In genomic region chr15:59933607-59934006, GRCh38 we compare ENCODE assay signal across 19 cellular contexts.
DNase-seq lines count a peak whose midpoint lies in the region; ATAC-seq, FAIRE-seq and TF ChIP-seq lines count a peak whose summit lies in the region.
"Had no signal": no experiment of that assay in that cellular context is flagged by ENCODE, and none has a peak within 500 bp of the region (broad histone marks: within the 10 kb centered on the region; RNA-seq: fewer than 3 reads in every experiment).

No MANE protein-coding gene starts in this region.

- H3K27me3 ChIP-seq in upper lobe of left lung: no peaks in the 10 kb centered on the region

- no peak for TF ChIP-seq POLR2A in upper lobe of left lung (IDR thresholded peaks at IDR 0.05)

- peak; percentile 20 for FAIRE-seq in HTR-8/SVneo (lab: Jason Lieb, UNC)
- FAIRE-seq: A549, H1 had no signal

- no peak overlapping the region for H3K27ac ChIP-seq in upper lobe of left lung
- H3K27ac ChIP-seq: A549, PC-9 had no signal

- H3K4me3 ChIP-seq in upper lobe of left lung: no peak overlapping the region
- H3K4me3 ChIP-seq: A549, PC-9 had no signal

- 64 to 76% methylated on average over 4 of the region's 4 CpGs for WGBS in upper lobe of left lung, 2 donors

- no peak for TF ChIP-seq EP300 in upper lobe of left lung (IDR thresholded peaks at IDR 0.05)

- no peaks in the 10 kb centered on the region for H3K9me3 ChIP-seq in upper lobe of left lung
- H3K9me3 ChIP-seq: A549 had no signal

- H3K36me3 ChIP-seq in upper lobe of left lung: no peaks in the 10 kb centered on the region

- peak; percentile 22 for DNase-seq in DMS53 treated with DMSO at 0.1 percent for 48 hours (lab: John Stamatoyannopoulos, UW; ENCODE audit: unreplicated experiment)
- peak; percentile 44 for DNase-seq in HTR-8/SVneo (ENCODE audit: insufficient read length, low spot score)
- DNase-seq in SW480 (ENCODE audit: low spot score): peak; percentile 23
- DNase-seq in kidney glomerular epithelial cell (lab: John Stamatoyannopoulos, UW): peak; percentile 21
- DNase-seq in stimulated activated CD4-positive, alpha-beta T cell treated with anti-CD3 and anti-CD28 coated beads, Interleukin-15, amount 100 ng/mL, for 24 hours: no peak
- DNase-seq in upper lobe of left lung: no peak
- no peak for DNase-seq in NCI-H187 treated with DMSO at 0.1 percent for 48 hours (lab: John Stamatoyannopoulos, UW)
- DNase-seq in HuH-7 (ENCODE audit: low spot score): no peak
- DNase-seq: COR-L47, GF-D8, IMR-90, NCI-H1436 treated with DMSO at 0.1 percent for 48 hours, NCI-H2081 treated with DMSO at 0.1 percent for 48 hours, NCI-H2227 treated with DMSO at 0.1 percent for 48 hours, NCI-H526, PC-9, SHP77 had no signal

- ATAC-seq in upper lobe of left lung (ENCODE audit: low FRiP score in 2 of 2): no peak
- ATAC-seq: A549 had no signal

- no peaks in the 10 kb centered on the region for H3K4me1 ChIP-seq in upper lobe of left lung
- H3K4me1 ChIP-seq: A549 had no signal

- no peak for TF ChIP-seq CTCF in upper lobe of left lung (IDR thresholded peaks at IDR 0.05)

Comparison
In these comparisons a context has a peak if more than half of its experiments do, and no peak if none do; other contexts are left out.
1. DNase-seq: peak in DMS53 treated with DMSO at 0.1 percent for 48 hours (single experiment), HTR-8/SVneo (single experiment), SW480 (single experiment) and kidney glomerular epithelial cell (single experiment); none in stimulated activated CD4-positive, alpha-beta T cell treated with anti-CD3 and anti-CD28 coated beads, Interleukin-15, amount 100 ng/mL, for 24 hours (single experiment), upper lobe of left lung (0 of 2), NCI-H187 treated with DMSO at 0.1 percent for 48 hours (single experiment) and HuH-7 (single experiment).